ENCODE assay signal across 28 cellular contexts in genomic region chr7:105365541-105366534, GRCh38. TPM values are rescaled to one million over a fixed set of nuclear protein-coding genes. Genes with fewer than 3 reads are reported as not detected.
DNase-seq lines count a peak whose midpoint lies in the region; ATAC-seq and TF ChIP-seq lines count a peak whose summit lies in the region.
"Had no signal": no experiment of that assay in that cellular context is flagged by ENCODE, and none has a peak within 500 bp of the region (broad histone marks: within the 10 kb centered on the region; RNA-seq: fewer than 3 reads in every experiment).

No MANE protein-coding gene starts in this region.

- POLR2A ChIA-PET in HEK293 (lab: Yijun Ruan, JAX) = interaction anchor here (0.5 kb wide), 1 partner anchor 746 kb away, joined by 4 read pairs; the partner anchor contains the start of gene SYPL1

- TF ChIP-seq CTCF in C4-2B (conservative IDR thresholded peaks at IDR 0.05) (no peak), HEK293 (tag by site-specific recombination; IDR thresholded peaks at IDR 0.05) (no peak), fibroblast of pulmonary artery (IDR thresholded peaks at IDR 0.05; ENCODE audit: low read length, missing control alignments) (no peak), vagina (IDR thresholded peaks at IDR 0.05) (no peak)

- H3K9me3 ChIP-seq in HEK293 (ENCODE audit: control insufficient read depth, insufficient read depth, low read depth, low read length) = no peaks in the 10 kb centered on the region
- no peaks in the 10 kb centered on the region for H3K9me3 ChIP-seq in vagina
- H3K9me3 ChIP-seq: pancreas, right atrium auricular region had no signal

- intact Hi-C loops in vagina (cut with DNase I) = no loop called here

- no peak overlapping the region for H3K4me3 ChIP-seq in HEK293 (ENCODE audit: low read depth, low read length)
- no peak overlapping the region for H3K4me3 ChIP-seq in fibroblast of pulmonary artery (replicated peaks; ENCODE audit: low read depth, low read length)
- no peak overlapping the region for H3K4me3 ChIP-seq in vagina
- H3K4me3 ChIP-seq: pancreas, right atrium auricular region, SJCRH30, spleen had no signal

- ATAC-seq in HG02763 (IDR thresholded peaks at IDR 0.05; ENCODE audit: unreplicated experiment) (no peak), HG02678 (IDR thresholded peaks at IDR 0.05; ENCODE audit: unreplicated experiment) (no peak)
- ATAC-seq: activated CD4-positive, alpha-beta T cell treated with anti-CD3 and anti-CD28 coated beads for 36 hours; activated CD8-positive, alpha-beta T cell treated with anti-CD3 and anti-CD28 coated beads, Interleukin-2, amount 10 ng/mL, durations not matched to agents 7 days and 5 days; pancreas; stimulated activated effector memory CD8-positive, alpha-beta T cell treated with anti-CD3 and anti-CD28 coated beads, Interleukin-12 subunit alpha, Interleukin-12 subunit beta, amount 100 ng/mL, for 72 hours; T-cell had no signal

- H3K4me1 ChIP-seq in HEK293 (ENCODE audit: control insufficient read depth, insufficient read depth, low read length) = no peaks in the 10 kb centered on the region
- H3K4me1 ChIP-seq in vagina = no peaks in the 10 kb centered on the region

- DNase-seq in amniotic epithelial cell (ENCODE audit: low read depth) (peak; percentile 23), fibroblast of pulmonary artery (ENCODE audit: low read depth) (peak; percentile 14), nucleus accumbens (lab: John Stamatoyannopoulos, UW) (no peak), vagina (ENCODE audit: extremely low spot score in 2 of 2) (no peak)
- DNase-seq: activated CD4-positive, alpha-beta T cell treated with anti-CD3 and anti-CD28 coated beads for 36 hours; activated CD8-positive, alpha-beta T cell treated with anti-CD3 and anti-CD28 coated beads, Interleukin-2, amount 10 ng/mL, durations not matched to agents 7 days and 5 days; activated naive CD8-positive, alpha-beta T cell treated with anti-CD3 and anti-CD28 coated beads for 36 hours; C1 segment of cervical spinal cord; effector CD8-positive, alpha-beta T cell; KBM-7; midbrain; MM.1S; NCI-H1417; NCI-H2081 treated with DMSO at 0.1 percent for 48 hours; NCI-H226; NCI-H748 treated with DMSO at 0.1 percent for 48 hours; nephron progenitor cell; pancreas; SJCRH30; spleen; stimulated activated CD4-positive, alpha-beta T cell treated with anti-CD3 and anti-CD28 coated beads, Interleukin-4, amount 100 ng/mL, for 1 hour; T-cell had no signal

- H3K36me3 ChIP-seq in HEK293 (ENCODE audit: control insufficient read depth in 2 of 2, insufficient read depth in 1 of 2, low read length in 2 of 2) (peaks cover 0 to 3% of the 10 kb centered on the region in 2 experiments; a peak in 1 of 3 replicates), vagina (no peaks in the 10 kb centered on the region)
- H3K36me3 ChIP-seq: pancreas, right atrium auricular region, spleen had no signal

- CTCF ChIA-PET in HEK293 (lab: Yijun Ruan, JAX) = interaction anchor here (0.5 kb wide), 1 partner anchor 118 kb away, joined by 4 read pairs; no protein-coding TSS in a partner anchor

- H3K27me3 ChIP-seq in vagina = no peaks in the 10 kb centered on the region
- H3K27me3 ChIP-seq: pancreas, right atrium auricular region, SJCRH30, spleen had no signal

- H3K27ac ChIP-seq in C4-2B (peak overlapping the region; percentile 72), HEK293 (ENCODE audit: extremely low read depth, low read depth, low read length) (no peak overlapping the region), vagina (no peak overlapping the region)
- H3K27ac ChIP-seq: pancreas, right atrium auricular region, SJCRH30 had no signal

- TF ChIP-seq POLR2A in vagina (IDR thresholded peaks at IDR 0.05) = no peak

TF ChIP-seq in HEK293, 187 proteins besides CTCF, POLR2A, EP300 and RAD21:
- TF ChIP-seq SCRT1 (tag by site-specific recombination; IDR thresholded peaks at IDR 0.05; ENCODE audit: borderline replicate concordance) (peak; percentile 53; the same call in 1 of the 2 replicates), ZNF529 (tag by site-specific recombination; IDR thresholded peaks at IDR 0.05; ENCODE audit: insufficient replicate concordance) (no peak), ZNF140 (tag by site-specific recombination; IDR thresholded peaks at IDR 0.05) (0 out of 2 replicates have a peak, but pooled peaks have one; percentile 8)
TF ChIP-seq in HEK293: peak in this region for 2.

RNA-seq across cellular contexts. Expression of gene SRPK2, which starts 22.9 kb away (rescaled TPM):
- total RNA-seq in vagina = 47.1 TPM

Comparison
In these comparisons a context has a peak if more than half of its experiments do, and no peak if none do; other contexts are left out.
1. DNase-seq: peak in amniotic epithelial cell (single experiment) and fibroblast of pulmonary artery (single experiment); none in nucleus accumbens (0 of 56) and vagina (0 of 2).